Comparison of ENCODE assay signal across 10 cellular contexts in the genomic region with DNA sequence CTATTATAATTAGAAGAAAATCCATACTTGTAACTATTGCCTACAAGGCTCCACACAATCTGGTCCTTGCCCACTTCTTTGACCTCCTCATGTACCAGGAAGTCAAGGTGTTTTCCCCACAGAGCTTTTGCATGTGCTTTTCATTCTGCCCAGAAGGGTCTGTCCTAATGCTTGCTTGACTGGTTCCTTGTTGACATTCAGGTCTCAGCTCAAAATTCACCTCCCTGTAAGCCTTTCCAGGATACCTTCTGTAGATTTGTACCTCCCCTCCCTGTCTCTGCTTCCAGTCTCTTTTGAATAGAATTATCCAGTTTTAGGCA. TPM values are rescaled to one million over a fixed set of nuclear protein-coding genes. Genes with fewer than 3 reads are reported as not detected.
DNase-seq lines count a peak whose midpoint lies in the region; ATAC-seq lines count a peak whose summit lies in the region.
"Had no signal": no experiment of that assay in that cellular context is flagged by ENCODE, and none has a peak within 500 bp of the region (broad histone marks: within the 10 kb centered on the region; RNA-seq: fewer than 3 reads in every experiment).

No MANE protein-coding gene starts in this region.

- no peaks in the 10 kb centered on the region for H3K27me3 Mint-ChIP-seq in naive B cell
- H3K27me3 Mint-ChIP-seq in activated T-helper 17 cell treated with anti-CD3 and anti-CD28 coated beads, Interleukin-2, amount 50 U/mL, for 72 hours: no peaks in the 10 kb centered on the region

- peak overlapping the region; percentile 17 to 87 (median 56) for H3K4me3 Mint-ChIP-seq in naive B cell
- H3K4me3 Mint-ChIP-seq in activated T-helper 17 cell treated with anti-CD3 and anti-CD28 coated beads, Interleukin-2, amount 50 U/mL, for 72 hours: no peak overlapping the region
- H3K4me3 Mint-ChIP-seq: activated T-cell treated with anti-CD3 and anti-CD28 coated beads, Interleukin-2, amount 50 U/mL, for 4 hours had no signal

- peaks cover 0 to 8% (median 6%) of the 10 kb centered on the region in 7 donors for H3K9me3 Mint-ChIP-seq in naive B cell
- no peaks in the 10 kb centered on the region for H3K9me3 Mint-ChIP-seq in activated T-helper 17 cell treated with anti-CD3 and anti-CD28 coated beads, Interleukin-2, amount 50 U/mL, for 72 hours
- H3K9me3 Mint-ChIP-seq: activated T-cell treated with anti-CD3 and anti-CD28 coated beads, Interleukin-2, amount 50 U/mL, for 4 hours had no signal

- ATAC-seq in GM18858 (IDR thresholded peaks at IDR 0.05; ENCODE audit: unreplicated experiment) (peak; percentile 60), GM21786 (IDR thresholded peaks at IDR 0.05; ENCODE audit: unreplicated experiment) (peak; percentile 81), HG03575 (IDR thresholded peaks at IDR 0.05; ENCODE audit: extremely low read depth, insufficient number of reproducible peaks, low FRiP score, unreplicated experiment) (peak; percentile 59), naive B cell (ENCODE audit: low read depth in 2 of 2) (peak; percentile 60 to 72)
- no peak for ATAC-seq in activated T-helper 17 cell treated with anti-CD3 and anti-CD28 coated beads, Interleukin-2, amount 50 U/mL, for 72 hours (replicated peaks)
- ATAC-seq: activated T-cell treated with anti-CD3 and anti-CD28 coated beads, Interleukin-2, amount 50 U/mL, for 4 hours had no signal

- peaks cover 55 to 83% (median 65%) of the 10 kb centered on the region in 3 donors for H3K4me1 Mint-ChIP-seq in naive B cell
- H3K4me1 Mint-ChIP-seq in activated T-helper 17 cell treated with anti-CD3 and anti-CD28 coated beads, Interleukin-2, amount 50 U/mL, for 72 hours: peaks cover 4% of the 10 kb centered on the region

- peak overlapping the region; percentile 45 to 97 (median 94) for H3K27ac Mint-ChIP-seq in naive B cell
- no peak overlapping the region for H3K27ac Mint-ChIP-seq in activated T-helper 17 cell treated with anti-CD3 and anti-CD28 coated beads, Interleukin-2, amount 50 U/mL, for 72 hours

- DNase-seq in naive B cell: peak; percentile 48
- no peak for DNase-seq in HuH-7.5 (ENCODE audit: low spot score)
- no peak for DNase-seq in activated effector memory CD4-positive, alpha-beta T cell treated with anti-CD3 and anti-CD28 coated beads, Interleukin-2, amount 50 U/mL, for 16 hours
- no peak for DNase-seq in amniotic stem cell (lab: John Stamatoyannopoulos, UW)
- DNase-seq: activated T-cell treated with anti-CD3 and anti-CD28 coated beads, Interleukin-2, amount 50 U/mL, for 4 hours; effector CD4-positive, alpha-beta T cell had no signal

- H3K36me3 Mint-ChIP-seq in naive B cell: no peaks in the 10 kb centered on the region
- no peaks in the 10 kb centered on the region for H3K36me3 Mint-ChIP-seq in activated T-helper 17 cell treated with anti-CD3 and anti-CD28 coated beads, Interleukin-2, amount 50 U/mL, for 72 hours (ENCODE audit: low read depth)

RNA-seq across cellular contexts. Expression of gene HSD17B4, which starts 33.6 kb away (rescaled TPM):
- 100 to 1,000 TPM; 118 to 195 (median 128) TPM for polyA plus RNA-seq in naive B cell (ENCODE audit: low read depth in 6 of 6)
- 10 to 100 TPM; 41.4 to 61.8 TPM for total RNA-seq in activated T-helper 17 cell treated with anti-CD3 and anti-CD28 coated beads, Interleukin-2, amount 50 U/mL, for 72 hours
